Comparison of ENCODE assay signal across 1 cellular context in the genomic region with DNA sequence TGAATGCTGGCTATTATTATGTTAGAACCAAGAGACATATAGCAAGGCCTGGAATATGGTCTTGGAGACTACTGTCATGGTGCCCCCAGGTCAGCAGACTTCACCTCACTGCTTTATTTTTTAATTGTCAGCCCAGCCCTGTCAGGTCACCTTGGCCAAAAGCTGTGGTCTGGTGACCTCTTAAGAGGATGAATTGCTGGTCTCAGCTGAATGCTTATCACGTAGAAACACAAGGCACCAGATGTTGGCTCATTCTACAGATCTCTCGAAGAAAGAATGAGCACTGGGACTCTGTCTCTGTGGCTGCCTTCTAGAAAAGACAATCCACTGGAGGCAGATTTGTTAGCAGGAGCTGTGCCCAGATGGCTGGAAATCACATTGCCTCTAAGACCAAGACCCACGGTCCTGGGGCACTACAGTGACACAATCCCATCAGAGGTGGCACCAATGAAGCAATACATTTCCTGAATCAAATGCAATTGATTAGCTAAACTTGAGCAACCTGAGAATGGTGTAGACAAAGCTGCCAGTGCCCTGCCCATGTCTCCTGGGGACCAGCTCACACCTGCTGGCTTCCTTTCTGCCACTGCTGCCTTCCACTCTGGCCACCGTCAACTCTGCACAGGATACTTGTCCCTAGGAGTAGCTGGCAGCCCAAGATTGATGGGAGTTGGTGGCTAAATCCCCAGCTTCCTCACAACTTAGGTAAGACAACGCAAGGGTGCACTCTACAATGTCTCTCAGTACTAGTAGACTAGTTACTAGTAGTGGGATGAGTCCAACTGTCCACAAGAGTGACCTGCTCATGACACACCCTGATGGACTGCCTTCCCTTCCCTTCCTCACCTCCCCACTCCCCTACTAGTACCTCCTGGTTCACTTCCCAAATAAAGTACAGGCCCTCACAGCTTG.
A peak's percentile ranks its signal among the peaks of the same experiment; 100 is the strongest.
TF ChIP-seq lines count a peak whose summit lies in the region.

No MANE protein-coding gene starts in this region.

TF ChIP-seq in K562, 482 proteins besides CTCF, POLR2A, EP300 and RAD21 (continued from another document and continues in another):
- TF ChIP-seq STAT6 (CRISPR knock-in tag; IDR thresholded peaks at IDR 0.05) (no peak), GABPB1 (CRISPR knock-in tag; IDR thresholded peaks at IDR 0.05) (no peak), MYNN (IDR thresholded peaks at IDR 0.05) (peak; percentile 73; the same call in 1 of the 2 replicates), MYNN (CRISPR knock-in tag; IDR thresholded peaks at IDR 0.05) (no peak), CBX5 (IDR thresholded peaks at IDR 0.05; ENCODE audit: borderline replicate concordance, low read depth) (no peak), ZBTB12 (CRISPR knock-in tag; IDR thresholded peaks at IDR 0.05) (no peak), ZNF184 (CRISPR knock-in tag; IDR thresholded peaks at IDR 0.05) (no peak), RBFOX2 (IDR thresholded peaks at IDR 0.05; ENCODE audit: low read depth, low read length) (no peak), ZFX (CRISPR knock-in tag; IDR thresholded peaks at IDR 0.05) (no peak), ZNF79 (CRISPR knock-in tag; IDR thresholded peaks at IDR 0.05; ENCODE audit: low read depth) (no peak; the same call in 1 of the 2 replicates), HNRNPL (IDR thresholded peaks at IDR 0.05; ENCODE audit: low read depth, low read length) (no peak), RUNX1 (IDR thresholded peaks at IDR 0.05; ENCODE audit: low read depth) (no peak), EP400 (IDR thresholded peaks at IDR 0.05) (no peak), ZNF431 (CRISPR knock-in tag; IDR thresholded peaks at IDR 0.05) (no peak), JUND (IDR thresholded peaks at IDR 0.05; ENCODE audit: borderline replicate concordance, low read depth, low read length) (peak; percentile 75; the same call in 1 of the 2 replicates), JUND (tag; IDR thresholded peaks at IDR 0.05; ENCODE audit: borderline replicate concordance, low read depth, low read length) (peak; percentile 62; the same call in 1 of the 3 replicates), POLR3G (IDR thresholded peaks at IDR 0.05; ENCODE audit: extremely low read depth, insufficient read length, insufficient replicate concordance) (no peak), HNRNPUL1 (IDR thresholded peaks at IDR 0.05; ENCODE audit: low read length) (no peak), ZBTB7A (IDR thresholded peaks at IDR 0.05; ENCODE audit: borderline replicate concordance, control insufficient read depth, low read depth, low read length) (no peak), CEBPG (CRISPR knock-in tag; IDR thresholded peaks at IDR 0.05) (no peak), CEBPG (tag; conservative IDR thresholded peaks at IDR 0.05 in 1 of 2, IDR thresholded peaks at IDR 0.05 in 1 of 2) (no peak; a peak in 1 of 4 replicates), SLC30A9 (CRISPR knock-in tag; IDR thresholded peaks at IDR 0.05) (no peak), ZNF695 (CRISPR knock-in tag; IDR thresholded peaks at IDR 0.05) (no peak), TSC22D4 (tag; IDR thresholded peaks at IDR 0.05) (no peak), MGA (IDR thresholded peaks at IDR 0.05) (peak; percentile 68), ZNF408 (CRISPR knock-in tag; IDR thresholded peaks at IDR 0.05; ENCODE audit: low read depth) (no peak), KHSRP (IDR thresholded peaks at IDR 0.05) (no peak), ELF4 (CRISPR knock-in tag; IDR thresholded peaks at IDR 0.05) (no peak), BACH1 (tag; IDR thresholded peaks at IDR 0.05) (no peak), RBM39 (optimal IDR thresholded peaks at IDR 0.05; ENCODE audit: low read depth, low read length) (no peak), ELK1 (CRISPR knock-in tag; IDR thresholded peaks at IDR 0.05) (no peak), ZNF586 (CRISPR knock-in tag; conservative IDR thresholded peaks at IDR 0.05) (no peak), SMAD3 (CRISPR knock-in tag; conservative IDR thresholded peaks at IDR 0.05) (0 out of 2 replicates have a peak, but pooled peaks have one; percentile 2), CREM (IDR thresholded peaks at IDR 0.05; ENCODE audit: low read depth) (no peak), HNRNPK (IDR thresholded peaks at IDR 0.05; ENCODE audit: low read depth, low read length, poor library complexity, severe bottlenecking) (no peak), YY1 (IDR thresholded peaks at IDR 0.05; ENCODE audit: borderline replicate concordance in 1 of 3, control insufficient read depth in 1 of 3, extremely low read depth in 1 of 3, insufficient read depth in 3 of 3, insufficient read length in 1 of 3, insufficient replicate concordance in 2 of 3, low read depth in 1 of 3, low read length in 2 of 3) (no peak), MAFF (IDR thresholded peaks at IDR 0.05; ENCODE audit: low read length) (peak; percentile 73), ZKSCAN1 (IDR thresholded peaks at IDR 0.05; ENCODE audit: low read depth, low read length) (no peak), ZNF584 (CRISPR knock-in tag; IDR thresholded peaks at IDR 0.05; ENCODE audit: low read depth) (no peak), SRSF1 (IDR thresholded peaks at IDR 0.05; ENCODE audit: low read depth, low read length) (no peak), ZNF77 (CRISPR knock-in tag; IDR thresholded peaks at IDR 0.05) (no peak), ATF3 (IDR thresholded peaks at IDR 0.05) (peak; percentile 53; the same call in 1 of the 2 replicates), ATF3 (CRISPR knock-in tag; conservative IDR thresholded peaks at IDR 0.05) (no peak), NFRKB (IDR thresholded peaks at IDR 0.05; ENCODE audit: low read depth) (no peak)
- TF ChIP-seq, protein P1, sequence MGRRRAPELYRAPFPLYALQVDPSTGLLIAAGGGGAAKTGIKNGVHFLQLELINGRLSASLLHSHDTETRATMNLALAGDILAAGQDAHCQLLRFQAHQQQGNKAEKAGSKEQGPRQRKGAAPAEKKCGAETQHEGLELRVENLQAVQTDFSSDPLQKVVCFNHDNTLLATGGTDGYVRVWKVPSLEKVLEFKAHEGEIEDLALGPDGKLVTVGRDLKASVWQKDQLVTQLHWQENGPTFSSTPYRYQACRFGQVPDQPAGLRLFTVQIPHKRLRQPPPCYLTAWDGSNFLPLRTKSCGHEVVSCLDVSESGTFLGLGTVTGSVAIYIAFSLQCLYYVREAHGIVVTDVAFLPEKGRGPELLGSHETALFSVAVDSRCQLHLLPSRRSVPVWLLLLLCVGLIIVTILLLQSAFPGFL (CRISPR knock-in tag; IDR thresholded peaks at IDR 0.05): no peak
